ENCODE assay signal across 1 cellular context in genomic region chr3:169149349-169149890, GRCh38.
TF ChIP-seq lines count a peak whose summit lies in the region.

No MANE protein-coding gene starts in this region.

TF ChIP-seq in K562, 482 proteins besides CTCF, POLR2A, EP300 and RAD21 (continued from another document and continues in another):
- TF ChIP-seq DLX4 (CRISPR knock-in tag; IDR thresholded peaks at IDR 0.05) (no peak), SP1 (CRISPR knock-in tag; IDR thresholded peaks at IDR 0.05) (no peak), ZFX (CRISPR knock-in tag; IDR thresholded peaks at IDR 0.05) (0 out of 2 replicates have a peak, but pooled peaks have one; percentile 47), RNF2 (IDR thresholded peaks at IDR 0.05) (no peak), ZNF23 (CRISPR knock-in tag; IDR thresholded peaks at IDR 0.05) (no peak), TCFL5 (CRISPR knock-in tag; conservative IDR thresholded peaks at IDR 0.05) (no peak), NRF1 (conservative IDR thresholded peaks at IDR 0.05 in 1 of 2, IDR thresholded peaks at IDR 0.05 in 1 of 2) (peak; percentile 27 to 36; a peak in 2 of 4 replicates), ZNF318 (IDR thresholded peaks at IDR 0.05; ENCODE audit: borderline replicate concordance in 1 of 2, low read depth in 1 of 2) (no peak), ILF3 (IDR thresholded peaks at IDR 0.05; ENCODE audit: borderline replicate concordance) (no peak), SIN3B (IDR thresholded peaks at IDR 0.05; ENCODE audit: low read depth) (no peak), MEF2D (tag; conservative IDR thresholded peaks at IDR 0.05; ENCODE audit: low read depth) (no peak), MAFF (IDR thresholded peaks at IDR 0.05; ENCODE audit: low read length) (no peak), NUFIP1 (IDR thresholded peaks at IDR 0.05; ENCODE audit: partially characterized antibody) (no peak), RBM25 (IDR thresholded peaks at IDR 0.05; ENCODE audit: low read depth, low read length, severe bottlenecking) (no peak), ZNF274 (IDR thresholded peaks at IDR 0.05; ENCODE audit: borderline replicate concordance, low read depth, low read length) (no peak), ZNF384 (IDR thresholded peaks at IDR 0.05; ENCODE audit: low read depth, low read length) (no peak), ZNF507 (tag; conservative IDR thresholded peaks at IDR 0.05) (no peak)
- TF ChIP-seq, protein P1, sequence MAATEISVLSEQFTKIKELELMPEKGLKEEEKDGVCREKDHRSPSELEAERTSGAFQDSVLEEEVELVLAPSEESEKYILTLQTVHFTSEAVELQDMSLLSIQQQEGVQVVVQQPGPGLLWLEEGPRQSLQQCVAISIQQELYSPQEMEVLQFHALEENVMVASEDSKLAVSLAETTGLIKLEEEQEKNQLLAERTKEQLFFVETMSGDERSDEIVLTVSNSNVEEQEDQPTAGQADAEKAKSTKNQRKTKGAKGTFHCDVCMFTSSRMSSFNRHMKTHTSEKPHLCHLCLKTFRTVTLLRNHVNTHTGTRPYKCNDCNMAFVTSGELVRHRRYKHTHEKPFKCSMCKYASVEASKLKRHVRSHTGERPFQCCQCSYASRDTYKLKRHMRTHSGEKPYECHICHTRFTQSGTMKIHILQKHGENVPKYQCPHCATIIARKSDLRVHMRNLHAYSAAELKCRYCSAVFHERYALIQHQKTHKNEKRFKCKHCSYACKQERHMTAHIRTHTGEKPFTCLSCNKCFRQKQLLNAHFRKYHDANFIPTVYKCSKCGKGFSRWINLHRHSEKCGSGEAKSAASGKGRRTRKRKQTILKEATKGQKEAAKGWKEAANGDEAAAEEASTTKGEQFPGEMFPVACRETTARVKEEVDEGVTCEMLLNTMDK (IDR thresholded peaks at IDR 0.05; ENCODE audit: borderline replicate concordance, insufficient read depth, low read depth, low read length, poor library complexity, severe bottlenecking), result peak; percentile 34
- TF ChIP-seq, protein P2, sequence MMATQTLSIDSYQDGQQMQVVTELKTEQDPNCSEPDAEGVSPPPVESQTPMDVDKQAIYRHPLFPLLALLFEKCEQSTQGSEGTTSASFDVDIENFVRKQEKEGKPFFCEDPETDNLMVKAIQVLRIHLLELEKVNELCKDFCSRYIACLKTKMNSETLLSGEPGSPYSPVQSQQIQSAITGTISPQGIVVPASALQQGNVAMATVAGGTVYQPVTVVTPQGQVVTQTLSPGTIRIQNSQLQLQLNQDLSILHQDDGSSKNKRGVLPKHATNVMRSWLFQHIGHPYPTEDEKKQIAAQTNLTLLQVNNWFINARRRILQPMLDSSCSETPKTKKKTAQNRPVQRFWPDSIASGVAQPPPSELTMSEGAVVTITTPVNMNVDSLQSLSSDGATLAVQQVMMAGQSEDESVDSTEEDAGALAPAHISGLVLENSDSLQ (IDR thresholded peaks at IDR 0.05), result no peak
- TF ChIP-seq, protein P3, sequence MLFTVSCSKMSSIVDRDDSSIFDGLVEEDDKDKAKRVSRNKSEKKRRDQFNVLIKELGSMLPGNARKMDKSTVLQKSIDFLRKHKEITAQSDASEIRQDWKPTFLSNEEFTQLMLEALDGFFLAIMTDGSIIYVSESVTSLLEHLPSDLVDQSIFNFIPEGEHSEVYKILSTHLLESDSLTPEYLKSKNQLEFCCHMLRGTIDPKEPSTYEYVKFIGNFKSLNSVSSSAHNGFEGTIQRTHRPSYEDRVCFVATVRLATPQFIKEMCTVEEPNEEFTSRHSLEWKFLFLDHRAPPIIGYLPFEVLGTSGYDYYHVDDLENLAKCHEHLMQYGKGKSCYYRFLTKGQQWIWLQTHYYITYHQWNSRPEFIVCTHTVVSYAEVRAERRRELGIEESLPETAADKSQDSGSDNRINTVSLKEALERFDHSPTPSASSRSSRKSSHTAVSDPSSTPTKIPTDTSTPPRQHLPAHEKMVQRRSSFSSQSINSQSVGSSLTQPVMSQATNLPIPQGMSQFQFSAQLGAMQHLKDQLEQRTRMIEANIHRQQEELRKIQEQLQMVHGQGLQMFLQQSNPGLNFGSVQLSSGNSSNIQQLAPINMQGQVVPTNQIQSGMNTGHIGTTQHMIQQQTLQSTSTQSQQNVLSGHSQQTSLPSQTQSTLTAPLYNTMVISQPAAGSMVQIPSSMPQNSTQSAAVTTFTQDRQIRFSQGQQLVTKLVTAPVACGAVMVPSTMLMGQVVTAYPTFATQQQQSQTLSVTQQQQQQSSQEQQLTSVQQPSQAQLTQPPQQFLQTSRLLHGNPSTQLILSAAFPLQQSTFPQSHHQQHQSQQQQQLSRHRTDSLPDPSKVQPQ (CRISPR knock-in tag; IDR thresholded peaks at IDR 0.05; ENCODE audit: borderline replicate concordance), result no peak
- TF ChIP-seq, protein P4, sequence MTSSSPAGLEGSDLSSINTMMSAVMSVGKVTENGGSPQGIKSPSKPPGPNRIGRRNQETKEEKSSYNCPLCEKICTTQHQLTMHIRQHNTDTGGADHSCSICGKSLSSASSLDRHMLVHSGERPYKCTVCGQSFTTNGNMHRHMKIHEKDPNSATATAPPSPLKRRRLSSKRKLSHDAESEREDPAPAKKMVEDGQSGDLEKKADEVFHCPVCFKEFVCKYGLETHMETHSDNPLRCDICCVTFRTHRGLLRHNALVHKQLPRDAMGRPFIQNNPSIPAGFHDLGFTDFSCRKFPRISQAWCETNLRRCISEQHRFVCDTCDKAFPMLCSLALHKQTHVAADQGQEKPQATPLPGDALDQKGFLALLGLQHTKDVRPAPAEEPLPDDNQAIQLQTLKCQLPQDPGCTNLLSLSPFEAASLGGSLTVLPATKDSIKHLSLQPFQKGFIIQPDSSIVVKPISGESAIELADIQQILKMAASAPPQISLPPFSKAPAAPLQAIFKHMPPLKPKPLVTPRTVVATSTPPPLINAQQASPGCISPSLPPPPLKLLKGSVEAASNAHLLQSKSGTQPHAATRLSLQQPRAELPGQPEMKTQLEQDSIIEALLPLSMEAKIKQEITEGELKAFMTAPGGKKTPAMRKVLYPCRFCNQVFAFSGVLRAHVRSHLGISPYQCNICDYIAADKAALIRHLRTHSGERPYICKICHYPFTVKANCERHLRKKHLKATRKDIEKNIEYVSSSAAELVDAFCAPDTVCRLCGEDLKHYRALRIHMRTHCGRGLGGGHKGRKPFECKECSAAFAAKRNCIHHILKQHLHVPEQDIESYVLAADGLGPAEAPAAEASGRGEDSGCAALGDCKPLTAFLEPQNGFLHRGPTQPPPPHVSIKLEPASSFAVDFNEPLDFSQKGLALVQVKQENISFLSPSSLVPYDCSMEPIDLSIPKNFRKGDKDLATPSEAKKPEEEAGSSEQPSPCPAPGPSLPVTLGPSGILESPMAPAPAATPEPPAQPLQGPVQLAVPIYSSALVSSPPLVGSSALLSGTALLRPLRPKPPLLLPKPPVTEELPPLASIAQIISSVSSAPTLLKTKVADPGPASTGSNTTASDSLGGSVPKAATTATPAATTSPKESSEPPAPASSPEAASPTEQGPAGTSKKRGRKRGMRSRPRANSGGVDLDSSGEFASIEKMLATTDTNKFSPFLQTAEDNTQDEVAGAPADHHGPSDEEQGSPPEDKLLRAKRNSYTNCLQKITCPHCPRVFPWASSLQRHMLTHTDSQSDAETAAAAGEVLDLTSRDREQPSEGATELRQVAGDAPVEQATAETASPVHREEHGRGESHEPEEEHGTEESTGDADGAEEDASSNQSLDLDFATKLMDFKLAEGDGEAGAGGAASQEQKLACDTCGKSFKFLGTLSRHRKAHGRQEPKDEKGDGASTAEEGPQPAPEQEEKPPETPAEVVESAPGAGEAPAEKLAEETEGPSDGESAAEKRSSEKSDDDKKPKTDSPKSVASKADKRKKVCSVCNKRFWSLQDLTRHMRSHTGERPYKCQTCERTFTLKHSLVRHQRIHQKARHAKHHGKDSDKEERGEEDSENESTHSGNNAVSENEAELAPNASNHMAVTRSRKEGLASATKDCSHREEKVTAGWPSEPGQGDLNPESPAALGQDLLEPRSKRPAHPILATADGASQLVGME (CRISPR knock-in tag; IDR thresholded peaks at IDR 0.05), result no peak
